Comparison of ENCODE assay signal across 29 cellular contexts in the genomic region with DNA sequence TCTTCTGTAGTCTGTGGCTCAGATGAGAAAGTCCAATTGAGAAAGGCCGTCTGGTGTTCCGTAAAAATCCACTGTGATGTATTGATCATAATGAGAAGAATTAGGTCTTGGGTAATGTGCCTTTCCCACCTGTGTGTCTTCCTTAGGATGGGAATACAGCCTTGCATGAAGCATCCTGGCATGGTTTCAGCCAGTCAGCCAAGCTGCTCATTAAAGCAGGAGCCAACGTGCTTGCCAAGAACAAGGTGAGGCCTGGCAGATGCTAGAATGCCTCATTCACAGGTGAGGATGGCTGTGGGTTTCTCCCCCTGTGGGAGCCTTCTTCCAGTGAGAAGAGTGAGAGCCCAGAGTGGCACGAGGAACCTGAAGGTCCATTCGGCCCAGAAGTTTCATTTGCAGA.
"Had no signal": no experiment of that assay in that cellular context is flagged by ENCODE, and none has a peak within 500 bp of the region (broad histone marks: within the 10 kb centered on the region; RNA-seq: fewer than 3 reads in every experiment).

No MANE protein-coding gene starts in this region.

- H3K27ac Mint-ChIP-seq: activated CD4-positive, alpha-beta memory T cell treated with anti-CD3 and anti-CD28 coated beads, Interleukin-2, amount 10 ng/mL, durations not matched to agents 7 days and 5 days; activated CD4-positive, alpha-beta T cell treated with anti-CD3 and anti-CD28 coated beads, Interleukin-2, amount 10 ng/mL, durations not matched to agents 7 days and 5 days; activated naive CD8-positive, alpha-beta T cell treated with anti-CD3 and anti-CD28 coated beads for 36 hours; activated T-helper 2 cell treated with anti-CD3 and anti-CD28 coated beads, Interferon-gamma antibody, Interleukin-2, Interleukin-4, amounts not matched to agents 10 μg/mL and 5 μg/mL and 100 μg/mL, durations not matched to agents 14 hours and 24 hours and 36 hours; mesothelial cell of epicardium; naive B cell; nephron progenitor cell; progenitor cell of endocrine pancreas; type B pancreatic cell; WTC11 had no signal

- FAIRE-seq: endothelial cell of umbilical vein, keratinocyte had no signal

- H3K9me3 Mint-ChIP-seq: activated CD4-positive, alpha-beta memory T cell treated with anti-CD3 and anti-CD28 coated beads, Interleukin-2, amount 10 ng/mL, durations not matched to agents 7 days and 5 days; activated CD4-positive, alpha-beta T cell treated with anti-CD3 and anti-CD28 coated beads, Interleukin-2, amount 10 ng/mL, durations not matched to agents 7 days and 5 days; activated naive CD8-positive, alpha-beta T cell treated with anti-CD3 and anti-CD28 coated beads for 36 hours; activated T-cell treated with anti-CD3 and anti-CD28 coated beads, Interleukin-2, amount 50 U/mL, for 4 hours; activated T-helper 2 cell treated with anti-CD3 and anti-CD28 coated beads, Interferon-gamma antibody, Interleukin-2, Interleukin-4, amounts not matched to agents 10 μg/mL and 5 μg/mL and 100 μg/mL, durations not matched to agents 14 hours and 24 hours and 36 hours; brain; mesothelial cell of epicardium; naive B cell; nephron progenitor cell; type B pancreatic cell; WTC11 had no signal

- DNase-seq: activated CD4-positive, alpha-beta memory T cell treated with anti-CD3 and anti-CD28 coated beads, Interleukin-2, amount 10 ng/mL, durations not matched to agents 7 days and 5 days; activated CD4-positive, alpha-beta T cell treated with anti-CD3 and anti-CD28 coated beads for 1 hour; activated CD4-positive, alpha-beta T cell treated with anti-CD3 and anti-CD28 coated beads, Interleukin-2, amount 10 ng/mL, durations not matched to agents 7 days and 5 days; activated naive CD4-positive, alpha-beta T cell treated with Interleukin-2 at 50 U/mL for 16 hours; activated naive CD8-positive, alpha-beta T cell treated with anti-CD3 and anti-CD28 coated beads for 36 hours; activated T-cell treated with anti-CD3 and anti-CD28 coated beads, Interleukin-2, amount 50 U/mL, for 4 hours; adrenal gland; hippocampal formation; left cardiac atrium; mammary epithelial cell; naive B cell; nephron progenitor cell; ovary; retina; stimulated activated CD4-positive, alpha-beta T cell treated with anti-CD3 and anti-CD28 coated beads, Interleukin-12 subunit alpha, Interleukin-12 subunit beta, amount 100 ng/mL, for 4 hours; stimulated activated CD4-positive, alpha-beta T cell treated with anti-CD3 and anti-CD28 coated beads, Interleukin-4, amount 100 ng/mL, for 1 hour; stimulated activated naive CD8-positive, alpha-beta T cell treated with anti-CD3 and anti-CD28 coated beads, Interleukin-15, Interleukin-2, amounts not matched to agents 100 U/mL and 50 U/mL, for 24 hours; T-helper 9 cell; uterus had no signal

- H3K4me1 Mint-ChIP-seq: brain had no signal

- ATAC-seq: activated T-cell treated with anti-CD3 and anti-CD28 coated beads, Interleukin-2, amount 50 U/mL, for 4 hours; gastroesophageal sphincter; left cardiac atrium; sciatic nerve; stimulated activated naive CD8-positive, alpha-beta T cell treated with anti-CD3 and anti-CD28 coated beads, Interleukin-15, Interleukin-2, amounts not matched to agents 100 U/mL and 50 U/mL, for 24 hours; WTC11 had no signal

- H3K27me3 Mint-ChIP-seq: activated CD4-positive, alpha-beta memory T cell treated with anti-CD3 and anti-CD28 coated beads, Interleukin-2, amount 10 ng/mL, durations not matched to agents 7 days and 5 days; activated CD4-positive, alpha-beta T cell treated with anti-CD3 and anti-CD28 coated beads, Interleukin-2, amount 10 ng/mL, durations not matched to agents 7 days and 5 days; activated naive CD8-positive, alpha-beta T cell treated with anti-CD3 and anti-CD28 coated beads for 36 hours; brain; naive B cell; progenitor cell of endocrine pancreas; type B pancreatic cell had no signal

- H3K36me3 Mint-ChIP-seq: activated naive CD8-positive, alpha-beta T cell treated with anti-CD3 and anti-CD28 coated beads for 36 hours; mesothelial cell of epicardium; naive B cell; WTC11 had no signal

- H3K4me3 Mint-ChIP-seq: activated CD4-positive, alpha-beta memory T cell treated with anti-CD3 and anti-CD28 coated beads, Interleukin-2, amount 10 ng/mL, durations not matched to agents 7 days and 5 days; activated CD4-positive, alpha-beta T cell treated with anti-CD3 and anti-CD28 coated beads, Interleukin-2, amount 10 ng/mL, durations not matched to agents 7 days and 5 days; activated naive CD8-positive, alpha-beta T cell treated with anti-CD3 and anti-CD28 coated beads for 36 hours; activated T-cell treated with anti-CD3 and anti-CD28 coated beads, Interleukin-2, amount 50 U/mL, for 4 hours; brain; mesothelial cell of epicardium; naive B cell; nephron progenitor cell; type B pancreatic cell; WTC11 had no signal
